ENCODE assay signal across 11 cellular contexts in the genomic region with DNA sequence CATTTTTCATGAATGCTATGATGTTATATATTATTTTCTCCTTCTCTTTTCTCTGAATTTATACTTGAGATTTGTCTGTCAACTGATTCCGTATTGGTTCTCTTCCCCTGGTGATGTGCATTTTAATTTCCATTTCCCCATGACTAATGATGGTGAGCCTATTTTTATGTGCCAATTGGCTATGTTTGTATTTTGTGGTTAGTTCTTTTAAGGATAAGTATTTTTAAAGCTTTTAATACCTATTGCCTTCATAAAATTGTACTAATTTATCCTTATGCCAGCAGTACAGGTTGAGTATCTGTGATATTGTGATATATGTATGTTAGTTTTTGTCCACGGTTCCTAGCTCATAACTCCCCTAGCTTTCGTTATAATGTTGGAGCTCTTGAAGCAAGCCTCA. TPM values are rescaled to one million over a fixed set of nuclear protein-coding genes. Genes with fewer than 3 reads are reported as not detected.
DNase-seq lines count a peak whose midpoint lies in the region; ATAC-seq and TF ChIP-seq lines count a peak whose summit lies in the region.
"Had no signal": no experiment of that assay in that cellular context is flagged by ENCODE, and none has a peak within 500 bp of the region (broad histone marks: within the 10 kb centered on the region; RNA-seq: fewer than 3 reads in every experiment).

No MANE protein-coding gene starts in this region.

- no peak for ATAC-seq in activated naive CD8-positive, alpha-beta T cell treated with anti-CD3 and anti-CD28 coated beads, Interleukin-2, amount 50 U/mL, for 24 hours
- no peak for ATAC-seq in GM21447 (IDR thresholded peaks at IDR 0.05; ENCODE audit: unreplicated experiment)

- TF ChIP-seq CTCF in BE2C (IDR thresholded peaks at IDR 0.05; ENCODE audit: low read depth, low read length) = no peak
- no peak for TF ChIP-seq CTCF in mesothelial cell of epicardium (IDR thresholded peaks at IDR 0.05; ENCODE audit: unreplicated experiment)

- H3K9me3 Mint-ChIP-seq in activated naive CD8-positive, alpha-beta T cell treated with anti-CD3 and anti-CD28 coated beads, Interleukin-2, amount 50 U/mL, for 24 hours = no peaks in the 10 kb centered on the region
- H3K9me3 Mint-ChIP-seq in mesothelial cell of epicardium = no peaks in the 10 kb centered on the region

- H3K4me1 Mint-ChIP-seq in activated naive CD8-positive, alpha-beta T cell treated with anti-CD3 and anti-CD28 coated beads, Interleukin-2, amount 50 U/mL, for 24 hours = peaks cover 36% of the 10 kb centered on the region
- H3K4me1 Mint-ChIP-seq in mesothelial cell of epicardium = peaks cover 31% of the 10 kb centered on the region

- 68% methylated on average over 3 of the region's 3 CpGs for WGBS in GM23248 (ENCODE audit: low coverage in 1 of 2, low lambda C conversion rate in 2 of 2, missing lambda C conversion rate in 2 of 2), 2 experiments

- peak overlapping the region; percentile 6; the same call in 1 of the 2 replicates for H3K9ac ChIP-seq in GM23248

- peaks cover 12% of the 10 kb centered on the region for H3K36me3 ChIP-seq in BE2C
- peaks cover 8% of the 10 kb centered on the region; the same call in 1 of the 2 replicates for H3K36me3 ChIP-seq in GM23248 (ENCODE audit: low read depth)

- no peak overlapping the region for H3K27ac Mint-ChIP-seq in activated naive CD8-positive, alpha-beta T cell treated with anti-CD3 and anti-CD28 coated beads, Interleukin-2, amount 50 U/mL, for 24 hours
- H3K27ac Mint-ChIP-seq in mesothelial cell of epicardium = peak overlapping the region; percentile 86

- H3K9me3 ChIP-seq in BE2C (no peaks in the 10 kb centered on the region), GM23248 (ENCODE audit: low read depth) (no peaks in the 10 kb centered on the region)

- H3K79me2 ChIP-seq in GM23248 (ENCODE audit: insufficient read depth) = peaks cover 80% of the 10 kb centered on the region

- no peaks in the 10 kb centered on the region for H3K27me3 Mint-ChIP-seq in activated naive CD8-positive, alpha-beta T cell treated with anti-CD3 and anti-CD28 coated beads, Interleukin-2, amount 50 U/mL, for 24 hours
- H3K27me3 Mint-ChIP-seq in mesothelial cell of epicardium (ENCODE audit: low read depth) = no peaks in the 10 kb centered on the region

- peak overlapping the region; percentile 96 for H3K4me2 ChIP-seq in GM23248 (ENCODE audit: unreplicated experiment)

- no peak overlapping the region for H2AFZ ChIP-seq in GM23248

- H3K4me3 ChIP-seq in BE2C (ENCODE audit: low read depth, low read length) (peak overlapping the region; percentile 0; the same call in 1 of the 2 replicates), GM23248 (peak overlapping the region; percentile 98)

- no peaks in the 10 kb centered on the region for H4K20me1 ChIP-seq in GM23248 (ENCODE audit: insufficient read depth)

- H3K4me3 Mint-ChIP-seq in activated naive CD8-positive, alpha-beta T cell treated with anti-CD3 and anti-CD28 coated beads, Interleukin-2, amount 50 U/mL, for 24 hours = peak overlapping the region; percentile 100
- peak overlapping the region; percentile 7 for H3K4me3 Mint-ChIP-seq in mesothelial cell of epicardium

- H3F3A ChIP-seq in GM23248 (ENCODE audit: insufficient read depth) = peaks cover 40% of the 10 kb centered on the region

- peak overlapping the region; percentile 41 for H3K27ac ChIP-seq in GM23248

- H3K27me3 ChIP-seq in BE2C (no peaks in the 10 kb centered on the region), GM23248 (replicated peaks; ENCODE audit: insufficient read depth) (no peaks in the 10 kb centered on the region)

- in situ Hi-C loops in GM23248 (cut with MboI) = no loop called here

- peaks cover 38% of the 10 kb centered on the region for H3K36me3 Mint-ChIP-seq in activated naive CD8-positive, alpha-beta T cell treated with anti-CD3 and anti-CD28 coated beads, Interleukin-2, amount 50 U/mL, for 24 hours (ENCODE audit: low read depth)
- peaks cover 11% of the 10 kb centered on the region for H3K36me3 Mint-ChIP-seq in mesothelial cell of epicardium

- DNase-seq in BE2C (no peak), GM23248 (peak; percentile 63), mesothelial cell of epicardium (ENCODE audit: low spot score in 2 of 2, unreplicated experiment in 2 of 2) (no peak), OCI-M1 (lab: John Stamatoyannopoulos, UW) (no peak), NCI-H69 (lab: John Stamatoyannopoulos, UW) (no peak)
- no peak for DNase-seq in activated naive CD8-positive, alpha-beta T cell treated with anti-CD3 and anti-CD28 coated beads, Interleukin-2, amount 50 U/mL, for 24 hours
- DNase-seq in effector CD8-positive, alpha-beta T cell (lab: John Stamatoyannopoulos, UW) = no peak
- DNase-seq: activated naive CD4-positive, alpha-beta T cell treated with Interleukin-2 at 50 U/mL for 16 hours; DMS53; NCI-H1694 treated with DMSO at 0.1 percent for 48 hours had no signal

- H3K4me1 ChIP-seq in BE2C (peaks cover 12% of the 10 kb centered on the region), GM23248 (ENCODE audit: insufficient read depth) (peaks cover 34% of the 10 kb centered on the region)

- H3K9me2 ChIP-seq in GM23248 (ENCODE audit: insufficient read depth) = no peaks in the 10 kb centered on the region

RNA-seq across cellular contexts. Expression of a gene that starts 2.8 kb away (rescaled TPM):
- 11.6 TPM for polyA plus RNA-seq in BE2C (2012; ENCODE audit: insufficient read depth, insufficient read length, low read depth)
- 27.6 and 28.6 TPM in 2 replicates for total RNA-seq in GM23248 (2014; rRNA removed; shearing (Covaris generic))
- 23.0 and 25.3 TPM in 2 replicates for polyA plus RNA-seq in GM23248 (2016; fragmentation: Nextera tagmentation; extraction: Ambion mirVana)
- total RNA-seq in mesothelial cell of epicardium = 16.3 to 21.8 TPM (median 18.9 TPM) in 3 replicates

RNA-seq across cellular contexts. Expression of a gene that starts 2.9 kb away (rescaled TPM):
- 95.2 TPM for polyA plus RNA-seq in BE2C (2012; ENCODE audit: insufficient read depth, insufficient read length, low read depth)
- total RNA-seq in GM23248 (2014; rRNA removed; shearing (Covaris generic)) = 27.6 and 29.5 TPM in 2 replicates
- polyA plus RNA-seq in GM23248 (2016; fragmentation: Nextera tagmentation; extraction: Ambion mirVana) = 17.9 and 18.8 TPM in 2 replicates
- total RNA-seq in mesothelial cell of epicardium = 58.1 to 62.6 TPM (median 58.7 TPM) in 3 replicates

RNA-seq across cellular contexts. Expression of a gene that starts 50.3 kb away (rescaled TPM):
- polyA plus RNA-seq in BE2C (2012; ENCODE audit: insufficient read depth, insufficient read length, low read depth) = 221 TPM
- 80.7 and 88.3 TPM in 2 replicates for total RNA-seq in GM23248 (2014; rRNA removed; shearing (Covaris generic))
- polyA plus RNA-seq in GM23248 (2016; fragmentation: Nextera tagmentation; extraction: Ambion mirVana) = 15.5 and 15.9 TPM in 2 replicates
- total RNA-seq in mesothelial cell of epicardium = 76.5 to 78.0 TPM (median 77.6 TPM) in 3 replicates

RNA-seq across cellular contexts. Expression of a gene that starts 56.9 kb away (rescaled TPM):
- 189 TPM for polyA plus RNA-seq in BE2C (2012; ENCODE audit: insufficient read depth, insufficient read length, low read depth)
- 33.1 and 33.9 TPM in 2 replicates for total RNA-seq in GM23248 (2014; rRNA removed; shearing (Covaris generic))
- polyA plus RNA-seq in GM23248 (2016; fragmentation: Nextera tagmentation; extraction: Ambion mirVana) = 32.9 and 34.2 TPM in 2 replicates
- total RNA-seq in mesothelial cell of epicardium = 23.4 to 24.4 TPM (median 23.6 TPM) in 3 replicates
